9 cellular contexts compared by ENCODE assay signal in the genomic region with DNA sequence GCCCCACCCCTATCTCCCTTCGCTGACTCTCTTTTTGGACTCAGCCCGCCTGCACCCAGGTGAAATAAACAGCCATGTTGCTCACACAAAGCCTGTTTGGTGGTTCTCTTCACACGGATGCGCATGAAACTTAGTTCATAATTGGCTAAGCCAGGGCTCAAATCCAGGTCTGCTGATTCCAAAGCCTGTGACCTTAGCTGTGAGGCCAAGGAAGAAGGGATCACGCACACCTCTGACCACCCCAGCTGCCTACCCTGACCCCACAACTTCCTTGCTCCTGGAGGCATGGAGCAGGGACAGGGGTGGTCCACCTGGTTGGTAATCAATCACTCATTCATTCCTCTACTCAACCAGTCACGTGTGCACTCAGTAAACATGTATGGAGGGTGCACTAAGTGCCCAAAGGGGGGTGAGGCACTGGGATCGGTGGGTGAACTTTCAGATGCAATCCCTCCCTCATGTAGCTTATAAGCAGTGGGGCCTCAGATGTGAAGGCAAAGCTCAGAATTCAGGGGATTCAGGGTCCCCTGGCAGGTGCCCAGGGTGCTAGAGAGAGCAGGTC. TPM values are rescaled to one million over a fixed set of nuclear protein-coding genes. Genes with fewer than 3 reads are reported as not detected.
DNase-seq lines count a peak whose midpoint lies in the region; ATAC-seq and TF ChIP-seq lines count a peak whose summit lies in the region.
"Had no signal": no experiment of that assay in that cellular context is flagged by ENCODE, and none has a peak within 500 bp of the region (broad histone marks: within the 10 kb centered on the region; RNA-seq: fewer than 3 reads in every experiment).

No MANE protein-coding gene starts in this region.

- WGBS in ovary, 3 donors, result 90 to 91% (median 90%) methylated on average over 7 of the region's 7 CpGs
- WGBS in heart left ventricle, 4 donors, result 87 to 95% (median 88%) methylated on average over 7 of the region's 7 CpGs

- peak overlapping the region; percentile 38 for H3K4me2 ChIP-seq in KMS-11

- TF ChIP-seq CTCF in KMS-11 (conservative IDR thresholded peaks at IDR 0.05; ENCODE audit: low read depth, low read length) (no peak), epithelial cell of proximal tubule (conservative IDR thresholded peaks at IDR 0.05; ENCODE audit: low read depth, low read length) (no peak), type B pancreatic cell (conservative IDR thresholded peaks at IDR 0.05) (no peak), ovary (IDR thresholded peaks at IDR 0.05) (no peak), heart left ventricle (IDR thresholded peaks at IDR 0.05) (no peak)

- peak overlapping the region; percentile 85 for H3K27ac ChIP-seq in KMS-11
- no peak overlapping the region for H3K27ac ChIP-seq in ovary
- peak overlapping the region in 1 of 12 donors; percentile 87 for H3K27ac ChIP-seq in heart left ventricle

- no peak for TF ChIP-seq EP300 in ovary (IDR thresholded peaks at IDR 0.05)

- TF ChIP-seq POLR2A in ovary (IDR thresholded peaks at IDR 0.05) (no peak), heart left ventricle (IDR thresholded peaks at IDR 0.05) (no peak)

- H3K4me1 ChIP-seq in KMS-11 (ENCODE audit: low read depth, poor library complexity, severe bottlenecking), result peaks cover 45% of the 10 kb centered on the region
- peaks cover 5% of the 10 kb centered on the region for H3K4me1 ChIP-seq in ovary (ENCODE audit: insufficient read depth)
- H3K4me1 ChIP-seq in heart left ventricle, result peaks cover 0 to 58% (median 26%) of the 10 kb centered on the region in 12 donors

- peak overlapping the region; percentile 82 for H3K27ac Mint-ChIP-seq in activated T-cell treated with anti-CD3 and anti-CD28 coated beads, Interleukin-2, amount 50 U/mL, for 72 hours
- H3K27ac Mint-ChIP-seq in type B pancreatic cell, result peak overlapping the region; percentile 98

- H3K9ac ChIP-seq in KMS-11, result peak overlapping the region; percentile 49; the same call in 1 of the 2 replicates

- intact Hi-C loops in ovary (cut with DNase I) (no loop called here), heart left ventricle (cut with DNase I) (no loop called here)

- peak overlapping the region; percentile 71 to 83 for H3K4me3 Mint-ChIP-seq in activated T-cell treated with anti-CD3 and anti-CD28 coated beads, Interleukin-2, amount 50 U/mL, for 72 hours
- H3K4me3 Mint-ChIP-seq in type B pancreatic cell, result peak overlapping the region; percentile 77

- H3K9me3 ChIP-seq in ovary, result no peaks in the 10 kb centered on the region
- no peaks in the 10 kb centered on the region for H3K9me3 ChIP-seq in heart left ventricle

- H3K27me3 ChIP-seq in KMS-11 (ENCODE audit: insufficient read depth, low read depth) (no peaks in the 10 kb centered on the region), ovary (no peaks in the 10 kb centered on the region), heart left ventricle (no peaks in the 10 kb centered on the region)

- no peaks in the 10 kb centered on the region for H3K79me2 ChIP-seq in KMS-11 (ENCODE audit: insufficient read depth, low read depth)

- no peaks in the 10 kb centered on the region for H3K9me3 Mint-ChIP-seq in activated T-cell treated with anti-CD3 and anti-CD28 coated beads, Interleukin-2, amount 50 U/mL, for 72 hours
- no peaks in the 10 kb centered on the region for H3K9me3 Mint-ChIP-seq in type B pancreatic cell

- H4K20me1 ChIP-seq in KMS-11 (ENCODE audit: insufficient read depth), result no peaks in the 10 kb centered on the region

- no peaks in the 10 kb centered on the region for H3K27me3 Mint-ChIP-seq in activated T-cell treated with anti-CD3 and anti-CD28 coated beads, Interleukin-2, amount 50 U/mL, for 72 hours (ENCODE audit: low read depth)
- H3K27me3 Mint-ChIP-seq in type B pancreatic cell, result peaks cover 17% of the 10 kb centered on the region

- H3K4me3 ChIP-seq in KMS-11 (IDR thresholded peaks at IDR 0.05; ENCODE audit: insufficient read depth, low read depth, low read length) (no peak overlapping the region), epithelial cell of proximal tubule (ENCODE audit: low read depth, low read length) (peak overlapping the region; percentile 12), ovary (no peak overlapping the region), heart left ventricle (no peak overlapping the region)
- H3K4me3 ChIP-seq: lung had no signal

- H3K4me1 Mint-ChIP-seq in activated T-cell treated with anti-CD3 and anti-CD28 coated beads, Interleukin-2, amount 50 U/mL, for 72 hours (ENCODE audit: low read depth), result peaks cover 68% of the 10 kb centered on the region
- H3K4me1 Mint-ChIP-seq in type B pancreatic cell (ENCODE audit: unreplicated experiment), result peaks cover 73% of the 10 kb centered on the region

- no peak for DNase-seq in activated T-cell treated with anti-CD3 and anti-CD28 coated beads, Interleukin-2, amount 50 U/mL, for 72 hours
- DNase-seq in activated T-cell treated with anti-CD3 and anti-CD28 coated beads, Interleukin-2, amount 50 U/mL, for 48 hours, result no peak
- peak; percentile 72 for DNase-seq in epithelial cell of proximal tubule (ENCODE audit: low read depth)
- DNase-seq in type B pancreatic cell (ENCODE audit: extremely low spot score, unreplicated experiment), result no peak
- no peak for DNase-seq in ovary
- no peak for DNase-seq in heart left ventricle

- ATAC-seq in activated T-cell treated with anti-CD3 and anti-CD28 coated beads, Interleukin-2, amount 50 U/mL, for 72 hours (replicated peaks in 1 of 2), result no peak
- ATAC-seq in heart left ventricle (no peak), GM19324 (IDR thresholded peaks at IDR 0.05; ENCODE audit: low FRiP score, unreplicated experiment) (no peak)

- H3K36me3 ChIP-seq in KMS-11 (ENCODE audit: insufficient read depth), result no peaks in the 10 kb centered on the region
- H3K36me3 ChIP-seq in ovary, result no peaks in the 10 kb centered on the region
- H3K36me3 ChIP-seq in heart left ventricle, result no peaks in the 10 kb centered on the region

- no peaks in the 10 kb centered on the region for H3K36me3 Mint-ChIP-seq in activated T-cell treated with anti-CD3 and anti-CD28 coated beads, Interleukin-2, amount 50 U/mL, for 72 hours (ENCODE audit: insufficient read depth in 2 of 2)
- no peaks in the 10 kb centered on the region for H3K36me3 Mint-ChIP-seq in type B pancreatic cell

- peak overlapping the region; percentile 66 for H2AFZ ChIP-seq in KMS-11 (ENCODE audit: low read depth)

RNA-seq across cellular contexts. Expression of gene FXYD2, which starts 10.3 kb away (rescaled TPM):
- 1 to 10 TPM; 2.4 to 3.7 TPM for total RNA-seq in activated T-cell treated with anti-CD3 and anti-CD28 coated beads, Interleukin-2, amount 50 U/mL, for 72 hours
- total RNA-seq in epithelial cell of proximal tubule, result 109 and 286 TPM in 2 replicates
- total RNA-seq in type B pancreatic cell (ENCODE audit: low replicate concordance), result 40.8 and 57.5 TPM in 2 replicates
- total RNA-seq in ovary, result 10 to 100 TPM in 5 of 7 donors, 1 to 10 TPM in 2; 3.2 to 23.1 (median 14.7) TPM
- polyA plus RNA-seq in ovary, result 1 to 10 TPM; 1.7 to 5.0 TPM
- total RNA-seq in heart left ventricle, result 1 to 10 TPM in 5 of 9 donors, under 1 TPM in 3, not detected in 1; 0.48 to 2.7 (median 1.8) TPM
- polyA plus RNA-seq in heart left ventricle, result 1 to 10 TPM in 1 of 2 donors, under 1 TPM in 1; 0.53 to 1.8 TPM

RNA-seq across cellular contexts. Expression of gene DSCAML1, which starts 17.3 kb away (rescaled TPM):
- total RNA-seq in activated T-cell treated with anti-CD3 and anti-CD28 coated beads, Interleukin-2, amount 50 U/mL, for 72 hours, result 1 to 10 TPM; 1.5 to 2.5 TPM
- total RNA-seq in epithelial cell of proximal tubule, result 0.29 and 4.0 TPM in 2 replicates
- 5.8 and 9.8 TPM in 2 replicates for total RNA-seq in type B pancreatic cell (ENCODE audit: low replicate concordance)
- 10 to 100 TPM in 5 of 7 donors, 1 to 10 TPM in 2; 2.3 to 16.5 (median 12.7) TPM for total RNA-seq in ovary
- polyA plus RNA-seq in ovary, result 1 to 10 TPM in 1 of 2 donors, under 1 TPM in 1; 0.77 to 2.2 TPM
- 1 to 10 TPM in 3 of 9 donors, under 1 TPM in 6; 0.05 to 1.7 (median 0.81) TPM for total RNA-seq in heart left ventricle
- under 1 TPM; 0.11 to 0.76 TPM for polyA plus RNA-seq in heart left ventricle
